In the genomic region with DNA sequence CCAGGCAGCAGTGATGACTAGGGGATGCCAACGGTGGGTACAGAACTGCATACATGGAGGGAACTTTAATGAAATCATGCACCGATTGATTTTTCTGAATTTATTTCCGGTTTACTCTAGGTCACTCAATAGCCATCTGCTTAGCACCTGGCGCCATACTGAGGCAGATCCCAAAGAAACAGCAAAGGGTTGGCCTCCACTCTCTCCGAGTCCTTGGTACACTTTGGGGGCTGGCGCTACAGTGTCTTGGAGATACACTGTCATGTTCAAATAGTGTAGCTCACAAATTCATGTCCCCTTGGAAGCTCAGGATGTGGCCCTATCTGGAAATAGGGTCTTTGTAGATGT, we compare ENCODE assay signal across 1 cellular context.
TF ChIP-seq lines count a peak whose summit lies in the region.

No MANE protein-coding gene starts in this region.

TF ChIP-seq in IMR-90, 13 proteins besides CTCF, POLR2A, EP300 and RAD21:
- TF ChIP-seq FOS (IDR thresholded peaks at IDR 0.05; ENCODE audit: low read depth, low read length) = no peak
- TF ChIP-seq MXI1 (IDR thresholded peaks at IDR 0.05; ENCODE audit: borderline replicate concordance, low read depth, low read length) = no peak
- TF ChIP-seq, protein P1, sequence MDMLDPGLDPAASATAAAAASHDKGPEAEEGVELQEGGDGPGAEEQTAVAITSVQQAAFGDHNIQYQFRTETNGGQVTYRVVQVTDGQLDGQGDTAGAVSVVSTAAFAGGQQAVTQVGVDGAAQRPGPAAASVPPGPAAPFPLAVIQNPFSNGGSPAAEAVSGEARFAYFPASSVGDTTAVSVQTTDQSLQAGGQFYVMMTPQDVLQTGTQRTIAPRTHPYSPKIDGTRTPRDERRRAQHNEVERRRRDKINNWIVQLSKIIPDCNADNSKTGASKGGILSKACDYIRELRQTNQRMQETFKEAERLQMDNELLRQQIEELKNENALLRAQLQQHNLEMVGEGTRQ (IDR thresholded peaks at IDR 0.05; ENCODE audit: low read depth, low read length) = no peak
- no peak for TF ChIP-seq SMC3 (IDR thresholded peaks at IDR 0.05; ENCODE audit: low read depth, low read length)
- no peak for TF ChIP-seq NFE2L2 (IDR thresholded peaks at IDR 0.05; ENCODE audit: low read depth, low read length)
- no peak for TF ChIP-seq RFX5 (IDR thresholded peaks at IDR 0.05; ENCODE audit: low read depth, low read length)
- no peak for TF ChIP-seq MAFK (IDR thresholded peaks at IDR 0.05; ENCODE audit: low read depth, low read length)
- TF ChIP-seq CHD1 (IDR thresholded peaks at IDR 0.05; ENCODE audit: low read depth, low read length) = no peak
- no peak for TF ChIP-seq ELK1 (IDR thresholded peaks at IDR 0.05; ENCODE audit: borderline replicate concordance, low read depth, low read length)
- no peak for TF ChIP-seq BHLHE40 (IDR thresholded peaks at IDR 0.05; ENCODE audit: low read depth, low read length)
- TF ChIP-seq RCOR1 (IDR thresholded peaks at IDR 0.05; ENCODE audit: insufficient replicate concordance, low read length) = no peak
- TF ChIP-seq CEBPB (IDR thresholded peaks at IDR 0.05; ENCODE audit: low read depth, low read length) = no peak
- TF ChIP-seq MAZ (IDR thresholded peaks at IDR 0.05; ENCODE audit: borderline replicate concordance, low read depth, low read length) = no peak
